26 cellular contexts compared by ENCODE assay signal in the genomic region with DNA sequence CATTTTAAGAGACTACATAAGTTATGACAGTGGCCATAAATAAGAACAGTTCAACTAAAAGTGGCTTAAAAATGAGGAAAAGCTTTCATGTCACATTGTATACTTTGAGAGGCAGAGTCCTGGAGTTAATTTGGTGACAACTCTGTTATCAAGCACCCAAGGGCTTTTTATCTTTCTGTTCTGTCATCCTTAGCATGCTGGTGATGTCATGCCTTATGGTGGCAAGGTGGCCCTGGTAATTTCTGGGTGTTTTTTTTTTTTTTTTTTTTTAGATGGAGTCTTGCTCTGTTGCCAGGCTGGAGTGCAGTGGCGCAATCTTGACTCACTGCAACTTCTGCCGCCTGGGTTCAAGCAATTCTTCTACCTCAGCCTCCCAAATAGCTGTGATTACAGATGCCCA.
"Had no signal": no experiment of that assay in that cellular context is flagged by ENCODE, and none has a peak within 500 bp of the region (broad histone marks: within the 10 kb centered on the region; RNA-seq: fewer than 3 reads in every experiment).

No MANE protein-coding gene starts in this region.

- H3K36me3 ChIP-seq: colonic mucosa, esophagus muscularis mucosa, esophagus squamous epithelium, gastrocnemius medialis, gastroesophageal sphincter, heart left ventricle, heart right ventricle had no signal

- H3K9me3 ChIP-seq: colonic mucosa, esophagus muscularis mucosa, esophagus squamous epithelium, gastrocnemius medialis, gastroesophageal sphincter, heart left ventricle had no signal

- H3K4me1 ChIP-seq: colonic mucosa, esophagus muscularis mucosa, esophagus squamous epithelium, foreskin keratinocyte, gastrocnemius medialis, gastroesophageal sphincter, heart left ventricle, heart right ventricle had no signal

- DNase-seq: colonic mucosa; cortex of kidney; dermis blood vessel endothelial cell; dorsolateral prefrontal cortex; effector CD4-positive, alpha-beta T cell; effector CD8-positive, alpha-beta T cell; effector memory CD4-positive, alpha-beta T cell; effector memory CD8-positive, alpha-beta T cell; endodermal cell; erythroblast; esophagus squamous epithelium; foreskin fibroblast; foreskin keratinocyte; foreskin melanocyte; gastrocnemius medialis; glutamatergic neuron; head of caudate nucleus; heart left ventricle; heart right ventricle had no signal

- ATAC-seq: effector memory CD8-positive, alpha-beta T cell; esophagus mucosa; foreskin keratinocyte; gastrocnemius medialis; gastroesophageal sphincter; heart left ventricle; heart right ventricle had no signal

- H3K27ac ChIP-seq: colonic mucosa, coronary artery, dorsolateral prefrontal cortex, epithelial cell of prostate, esophagus muscularis mucosa, esophagus squamous epithelium, foreskin keratinocyte, gastrocnemius medialis, gastroesophageal sphincter, heart left ventricle, heart right ventricle had no signal

- FAIRE-seq: colon, endothelial cell of umbilical vein had no signal

- H3K27me3 ChIP-seq: colonic mucosa, dorsolateral prefrontal cortex, esophagus muscularis mucosa, esophagus squamous epithelium, foreskin keratinocyte, gastrocnemius medialis, gastroesophageal sphincter, heart left ventricle, heart right ventricle had no signal

- H3K4me3 ChIP-seq: colonic mucosa, coronary artery, dorsolateral prefrontal cortex, esophagus muscularis mucosa, esophagus squamous epithelium, gastrocnemius medialis, gastroesophageal sphincter, heart left ventricle, heart right ventricle had no signal
